In genomic region chr5:177188775-177189174, GRCh38 we compare ENCODE assay signal across 21 cellular contexts. TPM values are rescaled to one million over a fixed set of nuclear protein-coding genes. Genes with fewer than 3 reads are reported as not detected.
DNase-seq lines count a peak whose midpoint lies in the region; ATAC-seq and TF ChIP-seq lines count a peak whose summit lies in the region.
"Had no signal": no experiment of that assay in that cellular context is flagged by ENCODE, and none has a peak within 500 bp of the region (broad histone marks: within the 10 kb centered on the region; RNA-seq: fewer than 3 reads in every experiment).

No MANE protein-coding gene starts in this region.

- H3K27me3 ChIP-seq in H9 (ENCODE audit: insufficient read depth, low read length): no peaks in the 10 kb centered on the region
- no peaks in the 10 kb centered on the region for H3K27me3 ChIP-seq in neutrophil
- H3K27me3 ChIP-seq: foreskin keratinocyte, SJSA1, transverse colon had no signal

- no peak for TF ChIP-seq CTCF in activated CD8-positive, alpha-beta T cell treated with anti-CD3 and anti-CD28 coated beads for 36 hours (IDR thresholded peaks at IDR 0.05)
- TF ChIP-seq CTCF in H9 (conservative IDR thresholded peaks at IDR 0.05) (no peak), neutrophil (IDR thresholded peaks at IDR 0.05) (no peak)

- H3K4me3 Mint-ChIP-seq in activated CD8-positive, alpha-beta T cell treated with anti-CD3 and anti-CD28 coated beads for 36 hours: no peak overlapping the region
- no peak overlapping the region for H3K4me3 Mint-ChIP-seq in activated CD8-positive, alpha-beta T cell treated with anti-CD3 and anti-CD28 coated beads, Interleukin-2, amount 10 ng/mL, durations not matched to agents 7 days and 5 days
- no peak overlapping the region for H3K4me3 Mint-ChIP-seq in H9
- no peak overlapping the region for H3K4me3 Mint-ChIP-seq in effector memory CD8-positive, alpha-beta T cell
- H3K4me3 Mint-ChIP-seq: activated T-cell treated with anti-CD3 and anti-CD28 coated beads, Interleukin-2, amount 50 U/mL, for 4 hours had no signal

- no peak overlapping the region for H4K91ac ChIP-seq in H9 (ENCODE audit: insufficient read length, low read depth, low read length)

- ATAC-seq in activated CD8-positive, alpha-beta T cell treated with anti-CD3 and anti-CD28 coated beads for 36 hours: no peak
- ATAC-seq in activated CD8-positive, alpha-beta T cell treated with anti-CD3 and anti-CD28 coated beads, Interleukin-2, amount 10 ng/mL, durations not matched to agents 7 days and 5 days: no peak
- ATAC-seq in effector memory CD8-positive, alpha-beta T cell (replicated peaks): no peak
- no peak for ATAC-seq in sciatic nerve
- ATAC-seq: activated T-cell treated with anti-CD3 and anti-CD28 coated beads, Interleukin-2, amount 50 U/mL, for 4 hours; foreskin keratinocyte; K562 had no signal

- no peak overlapping the region for H3K4me2 ChIP-seq in H9 (ENCODE audit: insufficient read depth, insufficient read length, low read length)

- H2AK5ac ChIP-seq in H9 (ENCODE audit: insufficient read length, low read length): no peak overlapping the region

- H2BK120ac ChIP-seq in H9 (ENCODE audit: low read depth, low read length, poor library complexity, severe bottlenecking): no peak overlapping the region

- H3K4me3 ChIP-seq in neutrophil (ENCODE audit: low read depth in 1 of 2, low read length in 1 of 2): no peak overlapping the region
- H3K4me3 ChIP-seq: coronary artery, K562, SJSA1, transverse colon had no signal

- H4K8ac ChIP-seq in H9 (replicated peaks; ENCODE audit: insufficient read length, low read depth, low read length): no peak overlapping the region

- H3K9me3 Mint-ChIP-seq in activated CD8-positive, alpha-beta T cell treated with anti-CD3 and anti-CD28 coated beads for 36 hours: no peaks in the 10 kb centered on the region
- no peaks in the 10 kb centered on the region for H3K9me3 Mint-ChIP-seq in activated CD8-positive, alpha-beta T cell treated with anti-CD3 and anti-CD28 coated beads, Interleukin-2, amount 10 ng/mL, durations not matched to agents 7 days and 5 days (ENCODE audit: insufficient read depth)
- no peaks in the 10 kb centered on the region for H3K9me3 Mint-ChIP-seq in H9
- H3K9me3 Mint-ChIP-seq in effector memory CD8-positive, alpha-beta T cell: no peaks in the 10 kb centered on the region
- H3K9me3 Mint-ChIP-seq: activated T-cell treated with anti-CD3 and anti-CD28 coated beads, Interleukin-2, amount 50 U/mL, for 4 hours had no signal

- no peak overlapping the region for H3K4ac ChIP-seq in H9 (ENCODE audit: low read depth, low read length)

- H3K14ac ChIP-seq in H9 (ENCODE audit: insufficient read depth, low read length): no peak overlapping the region

- H3K79me1 ChIP-seq in H9 (ENCODE audit: insufficient read depth, low read depth, low read length, poor library complexity, severe bottlenecking): peaks cover 5% of the 10 kb centered on the region

- H3K27me3 Mint-ChIP-seq in activated CD8-positive, alpha-beta T cell treated with anti-CD3 and anti-CD28 coated beads for 36 hours: no peaks in the 10 kb centered on the region
- no peaks in the 10 kb centered on the region for H3K27me3 Mint-ChIP-seq in activated CD8-positive, alpha-beta T cell treated with anti-CD3 and anti-CD28 coated beads, Interleukin-2, amount 10 ng/mL, durations not matched to agents 7 days and 5 days (ENCODE audit: low read depth)
- H3K27me3 Mint-ChIP-seq in H9 (ENCODE audit: low read depth): no peaks in the 10 kb centered on the region
- H3K27me3 Mint-ChIP-seq in effector memory CD8-positive, alpha-beta T cell: no peaks in the 10 kb centered on the region

- intact Hi-C loops in activated CD8-positive, alpha-beta T cell treated with anti-CD3 and anti-CD28 coated beads for 36 hours (cut with micrococcal nuclease): no loop called here
- intact Hi-C loops in sciatic nerve (cut with DNase I): no loop called here

- H2BK15ac ChIP-seq in H9 (ENCODE audit: low read depth, low read length): no peak overlapping the region

- H3K56ac ChIP-seq in H9 (ENCODE audit: insufficient read length, low read depth, low read length): no peak overlapping the region

- peaks cover 18% of the 10 kb centered on the region for H3K36me3 ChIP-seq in neutrophil

- H3K18ac ChIP-seq in H9 (ENCODE audit: insufficient read length, low read depth, low read length): no peak overlapping the region

- H3K4me1 Mint-ChIP-seq in activated CD8-positive, alpha-beta T cell treated with anti-CD3 and anti-CD28 coated beads for 36 hours (ENCODE audit: low read depth): peaks cover 27% of the 10 kb centered on the region
- peaks cover 4% of the 10 kb centered on the region for H3K4me1 Mint-ChIP-seq in activated CD8-positive, alpha-beta T cell treated with anti-CD3 and anti-CD28 coated beads, Interleukin-2, amount 10 ng/mL, durations not matched to agents 7 days and 5 days (ENCODE audit: low read depth)
- H3K4me1 Mint-ChIP-seq in H9: peaks cover 0 to 2% of the 10 kb centered on the region in 2 experiments; a peak in 1 of 4 replicates
- H3K4me1 Mint-ChIP-seq in effector memory CD8-positive, alpha-beta T cell (ENCODE audit: low read depth in 2 of 2): peaks cover 19 to 40% of the 10 kb centered on the region in 2 donors

- H3T11ph ChIP-seq in H9 (ENCODE audit: low read length): no peak overlapping the region

- H2AFZ ChIP-seq in H9 (ENCODE audit: low read length): no peak overlapping the region

- H3K27ac ChIP-seq in H9 (ENCODE audit: insufficient read length, low read depth, low read length) (no peak overlapping the region), neutrophil (peak overlapping the region; percentile 29)
- H3K27ac ChIP-seq: coronary artery, foreskin keratinocyte, SJSA1, transverse colon had no signal

- H3K23ac ChIP-seq in H9 (ENCODE audit: insufficient read length, low read depth, low read length): no peak overlapping the region

- no peak for DNase-seq in activated CD8-positive, alpha-beta T cell treated with anti-CD3 and anti-CD28 coated beads for 36 hours
- no peak for DNase-seq in activated CD8-positive, alpha-beta T cell treated with anti-CD3 and anti-CD28 coated beads, Interleukin-2, amount 10 ng/mL, durations not matched to agents 7 days and 5 days
- DNase-seq in H9: no peak
- no peak for DNase-seq in effector memory CD8-positive, alpha-beta T cell
- DNase-seq in sciatic nerve (ENCODE audit: low spot score): no peak
- no peak for DNase-seq in NCI-H69 (lab: John Stamatoyannopoulos, UW)
- DNase-seq in NCI-H187 treated with DMSO at 0.1 percent for 48 hours (lab: John Stamatoyannopoulos, UW): no peak
- DNase-seq: activated CD4-positive, CD25-positive, alpha-beta regulatory T cell treated with anti-CD3 and anti-CD28 coated beads, Interleukin-2, amount 50 U/mL, for 72 hours; activated naive CD4-positive, alpha-beta T cell treated with Interleukin-2 at 50 U/mL for 16 hours; activated T-cell treated with anti-CD3 and anti-CD28 coated beads, Interleukin-2, amount 50 U/mL, for 4 hours; foreskin keratinocyte; MM.1S; NCI-H1417; NCI-H2081 treated with DMSO at 0.1 percent for 48 hours; NCI-H748 treated with DMSO at 0.1 percent for 48 hours; occipital lobe; transverse colon had no signal

- no peaks in the 10 kb centered on the region for H4K20me1 ChIP-seq in H9 (ENCODE audit: control insufficient read depth, insufficient read depth, insufficient read length)

- no peak overlapping the region for H4K5ac ChIP-seq in H9 (ENCODE audit: insufficient read length, low read depth, low read length)

- H3K79me2 ChIP-seq in H9 (ENCODE audit: insufficient read depth, low read length): peaks cover 18% of the 10 kb centered on the region; the same call in 1 of the 2 replicates

- peaks cover 7% of the 10 kb centered on the region for H3K36me3 Mint-ChIP-seq in activated CD8-positive, alpha-beta T cell treated with anti-CD3 and anti-CD28 coated beads for 36 hours (ENCODE audit: low read depth)
- peaks cover 13% of the 10 kb centered on the region for H3K36me3 Mint-ChIP-seq in activated CD8-positive, alpha-beta T cell treated with anti-CD3 and anti-CD28 coated beads, Interleukin-2, amount 10 ng/mL, durations not matched to agents 7 days and 5 days (ENCODE audit: low read depth)
- peaks cover 7 to 40% (median 33%) of the 10 kb centered on the region in 3 experiments; a peak in 6 of 7 replicates for H3K36me3 Mint-ChIP-seq in H9 (ENCODE audit: insufficient read depth in 1 of 3, low read depth in 3 of 3)
- H3K36me3 Mint-ChIP-seq in effector memory CD8-positive, alpha-beta T cell (ENCODE audit: insufficient read depth): peaks cover 40% of the 10 kb centered on the region

- no CpG with 5 or more reads among the region's 3 CpGs for WGBS in H9 (ENCODE audit: extremely low coverage, insufficient read length, low lambda C conversion rate)

- H3K9ac ChIP-seq in H9 (ENCODE audit: extremely low read depth, insufficient read length, low read length): no peak overlapping the region

- H2BK5ac ChIP-seq in H9 (ENCODE audit: insufficient read length, low read length): no peak overlapping the region

- POLR2A ChIA-PET in activated CD8-positive, alpha-beta T cell treated with anti-CD3 and anti-CD28 coated beads for 36 hours (lab: Charles Lee): interaction anchor here (0.7 to 0.8 kb wide), 2 partner anchors 16 to 35 kb away, joined by 3 read pairs; no protein-coding TSS in a partner anchor
- POLR2A ChIA-PET in activated CD8-positive, alpha-beta T cell treated with anti-CD3 and anti-CD28 coated beads, Interleukin-2, amount 10 ng/mL, durations not matched to agents 7 days and 5 days (lab: Charles Lee): interaction anchor here (0.6 kb wide), 1 partner anchor 39 kb away, joined by 3 read pairs; no protein-coding TSS in a partner anchor

- H3K9me3 ChIP-seq in H9 (ENCODE audit: control insufficient read depth, low read depth, low read length) (no peaks in the 10 kb centered on the region), neutrophil (no peaks in the 10 kb centered on the region)
- H3K9me3 ChIP-seq: SJSA1, transverse colon had no signal

- H3K27ac Mint-ChIP-seq in activated CD8-positive, alpha-beta T cell treated with anti-CD3 and anti-CD28 coated beads for 36 hours: peak overlapping the region; percentile 52
- no peak overlapping the region for H3K27ac Mint-ChIP-seq in activated CD8-positive, alpha-beta T cell treated with anti-CD3 and anti-CD28 coated beads, Interleukin-2, amount 10 ng/mL, durations not matched to agents 7 days and 5 days
- H3K27ac Mint-ChIP-seq in H9: peak overlapping the region in 2 of 3 experiments; percentile 60 to 70; a peak in 4 of 7 replicates
- peak overlapping the region; percentile 60 to 82 for H3K27ac Mint-ChIP-seq in effector memory CD8-positive, alpha-beta T cell

- no peaks in the 10 kb centered on the region for H3K4me1 ChIP-seq in H9 (ENCODE audit: insufficient read depth, low read length)
- peaks cover 0 to 7% of the 10 kb centered on the region in 2 experiments for H3K4me1 ChIP-seq in neutrophil (ENCODE audit: control insufficient read depth in 1 of 2, insufficient read depth in 1 of 2, low read depth in 1 of 2, low read length in 1 of 2)

- CTCF ChIA-PET in activated CD8-positive, alpha-beta T cell treated with anti-CD3 and anti-CD28 coated beads for 36 hours (lab: Charles Lee): no interaction called here
- CTCF ChIA-PET in activated CD8-positive, alpha-beta T cell treated with anti-CD3 and anti-CD28 coated beads, Interleukin-2, amount 10 ng/mL, durations not matched to agents 7 days and 5 days (lab: Charles Lee): no interaction called here

- no peak overlapping the region for H2BK12ac ChIP-seq in H9 (ENCODE audit: insufficient read length, low read depth, low read length)

- no peak overlapping the region for H2BK20ac ChIP-seq in H9 (ENCODE audit: low read depth, low read length, poor library complexity, severe bottlenecking)

- H3K23me2 ChIP-seq in H9 (ENCODE audit: insufficient read length, low read depth, low read length, poor library complexity, severe bottlenecking): no peaks in the 10 kb centered on the region

RNA-seq across cellular contexts. Expression of gene NSD1, which starts 55.2 kb away (rescaled TPM):
- total RNA-seq in activated CD8-positive, alpha-beta T cell treated with anti-CD3 and anti-CD28 coated beads for 36 hours: 10 to 100 TPM; 60.1 to 64.8 TPM
- 10 to 100 TPM; 91.8 to 98.4 TPM for total RNA-seq in activated CD8-positive, alpha-beta T cell treated with anti-CD3 and anti-CD28 coated beads, Interleukin-2, amount 10 ng/mL, durations not matched to agents 7 days and 5 days
- total RNA-seq in H9 (2021) (197 and 213 TPM in 2 replicates), sciatic nerve (112 TPM)
